18 cellular contexts compared by ENCODE assay signal in the genomic region with DNA sequence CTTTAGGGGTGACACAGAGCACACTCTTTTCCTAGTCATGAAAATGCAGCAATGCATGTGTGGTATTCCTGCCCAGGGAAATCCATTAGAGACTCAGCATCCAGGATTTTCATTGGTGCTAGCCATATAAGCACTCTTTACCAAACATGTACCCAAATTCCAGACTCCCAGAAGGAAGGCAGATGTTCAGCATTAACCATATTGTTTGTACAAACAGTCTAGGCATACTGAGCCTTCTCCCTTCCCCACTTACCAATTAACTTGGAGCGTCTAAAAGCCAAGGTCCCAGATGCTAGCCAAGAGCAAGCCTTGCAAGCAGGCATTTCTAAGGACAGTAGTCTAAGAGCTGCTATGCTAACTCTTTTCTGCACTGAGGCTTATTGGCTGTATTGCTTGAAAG. TPM values are rescaled to one million over a fixed set of nuclear protein-coding genes. Genes with fewer than 3 reads are reported as not detected.
DNase-seq lines count a peak whose midpoint lies in the region; ATAC-seq and TF ChIP-seq lines count a peak whose summit lies in the region.
"Had no signal": no experiment of that assay in that cellular context is flagged by ENCODE, and none has a peak within 500 bp of the region (broad histone marks: within the 10 kb centered on the region; RNA-seq: fewer than 3 reads in every experiment).

No MANE protein-coding gene starts in this region.

- H3K9me3 ChIP-seq in Karpas-422 (ENCODE audit: low read length): no peaks in the 10 kb centered on the region
- H3K9me3 ChIP-seq in esophagus muscularis mucosa: no peaks in the 10 kb centered on the region
- no peaks in the 10 kb centered on the region for H3K9me3 ChIP-seq in Caco-2
- H3K9me3 ChIP-seq: MG63 had no signal

- peaks cover 43 to 55% of the 10 kb centered on the region in 2 donors for H3K36me3 Mint-ChIP-seq in stimulated activated naive B cell treated with anti-CD40 and anti-IgM and Interleukin-4, amounts not matched to agents 10 μg/mL and 1 μg/mL and 100 μg/mL, for 72 hours
- peaks cover 97% of the 10 kb centered on the region for H3K36me3 Mint-ChIP-seq in Caco-2 (ENCODE audit: insufficient read depth, unreplicated experiment)

- no peak overlapping the region for H3K4me3 ChIP-seq in Karpas-422 (ENCODE audit: low read length)
- no peak overlapping the region for H3K4me3 ChIP-seq in esophagus muscularis mucosa
- H3K4me3 ChIP-seq in Caco-2 (ENCODE audit: low read depth, low read length): no peak overlapping the region
- H3K4me3 ChIP-seq: MG63 had no signal

- no peaks in the 10 kb centered on the region for H3K27me3 Mint-ChIP-seq in stimulated activated naive B cell treated with anti-CD40 and anti-IgM and Interleukin-4, amounts not matched to agents 10 μg/mL and 1 μg/mL and 100 μg/mL, for 72 hours
- no peaks in the 10 kb centered on the region for H3K27me3 Mint-ChIP-seq in Caco-2 (ENCODE audit: insufficient read depth, unreplicated experiment)

- peak overlapping the region; percentile 2 for H3K27ac Mint-ChIP-seq in stimulated activated naive B cell treated with anti-CD40 and anti-IgM and Interleukin-4, amounts not matched to agents 10 μg/mL and 1 μg/mL and 100 μg/mL, for 72 hours
- H3K27ac Mint-ChIP-seq in Caco-2 (ENCODE audit: unreplicated experiment): no peak overlapping the region

- H3K9ac ChIP-seq in Karpas-422 (ENCODE audit: low read length): no peak overlapping the region
- H3K9ac ChIP-seq: KMS-11 had no signal

- no peak for TF ChIP-seq EP300 in esophagus muscularis mucosa (IDR thresholded peaks at IDR 0.05)

- H3K36me3 ChIP-seq in Karpas-422 (ENCODE audit: insufficient read depth, low read length) (peaks cover 42% of the 10 kb centered on the region; the same call in 1 of the 2 replicates), esophagus muscularis mucosa (peaks cover 33 to 87% (median 72%) of the 10 kb centered on the region in 4 donors), Caco-2 (ENCODE audit: control insufficient read depth, insufficient read depth, low read length) (peaks cover 1% of the 10 kb centered on the region)

- peaks cover 3% of the 10 kb centered on the region; the same call in 1 of the 2 replicates for H4K20me1 ChIP-seq in Karpas-422 (ENCODE audit: insufficient read depth, low read depth, low read length)

- 78% methylated on average over 1 of the region's 1 CpG for whole genome bisulfite sequencing in esophagus muscularis mucosa

- DNase-seq in NCI-H82 (lab: John Stamatoyannopoulos, UW): peak; percentile 43
- DNase-seq in NCI-H82 treated with DMSO at 0.1 percent for 48 hours (lab: John Stamatoyannopoulos, UW; ENCODE audit: unreplicated experiment): no peak
- peak; percentile 34 for DNase-seq in Karpas-422
- DNase-seq in esophagus muscularis mucosa (ENCODE audit: extremely low spot score): peak; percentile 66
- DNase-seq in stimulated activated naive B cell treated with anti-CD40 and anti-IgM and Interleukin-4, amounts not matched to agents 10 μg/mL and 1 μg/mL and 100 μg/mL, for 72 hours: no peak
- DNase-seq in left cardiac atrium: no peak
- DNase-seq in Caco-2: no peak
- no peak for DNase-seq in NCI-H2107 (lab: John Stamatoyannopoulos, UW)
- DNase-seq: GOT3, MG63, NCI-H1105, NCI-H1694 treated with DMSO at 0.1 percent for 48 hours, NCI-H446 treated with DMSO at 0.1 percent for 48 hours, NCI-H774, SHP77 treated with DMSO at 0.1 percent for 48 hours had no signal

- H3K79me2 ChIP-seq in Karpas-422 (ENCODE audit: low read length): peaks cover 68% of the 10 kb centered on the region

- H2AFZ ChIP-seq in Karpas-422 (ENCODE audit: low read length): no peak overlapping the region

- ATAC-seq in stimulated activated naive B cell treated with anti-CD40 and anti-IgM and Interleukin-4, amounts not matched to agents 10 μg/mL and 1 μg/mL and 100 μg/mL, for 72 hours (replicated peaks): no peak
- ATAC-seq in left cardiac atrium: no peak

- CTCF ChIA-PET in Caco-2 (lab: Charles Lee): no interaction called here

- H3K4me1 Mint-ChIP-seq in stimulated activated naive B cell treated with anti-CD40 and anti-IgM and Interleukin-4, amounts not matched to agents 10 μg/mL and 1 μg/mL and 100 μg/mL, for 72 hours: peaks cover 8 to 13% of the 10 kb centered on the region in 2 donors
- no peaks in the 10 kb centered on the region for H3K4me1 Mint-ChIP-seq in Caco-2 (ENCODE audit: low read depth, unreplicated experiment)

- no peaks in the 10 kb centered on the region for H3K27me3 ChIP-seq in Karpas-422 (ENCODE audit: low read length)
- no peaks in the 10 kb centered on the region for H3K27me3 ChIP-seq in esophagus muscularis mucosa
- no peaks in the 10 kb centered on the region for H3K27me3 ChIP-seq in Caco-2 (replicated peaks; ENCODE audit: control insufficient read depth, insufficient read depth, low read length)
- H3K27me3 ChIP-seq: MG63 had no signal

- TF ChIP-seq CTCF in esophagus muscularis mucosa (IDR thresholded peaks at IDR 0.05) (no peak), Caco-2 (IDR thresholded peaks at IDR 0.05; ENCODE audit: insufficient read depth in 1 of 2, low read depth in 1 of 2, low read length in 1 of 2, severe bottlenecking in 1 of 2, unreplicated experiment in 1 of 2) (no peak)

- H3K27ac ChIP-seq in Karpas-422 (ENCODE audit: low read length): no peak overlapping the region
- no peak overlapping the region for H3K27ac ChIP-seq in esophagus muscularis mucosa (replicated peaks in 1 of 4)
- H3K27ac ChIP-seq: 22Rv1, C4-2B, KMS-11 had no signal

- POLR2A ChIA-PET in Caco-2 (lab: Charles Lee): no interaction called here

- no peak for TF ChIP-seq POLR2A in esophagus muscularis mucosa (IDR thresholded peaks at IDR 0.05; ENCODE audit: low read depth)

- H3K4me3 Mint-ChIP-seq in stimulated activated naive B cell treated with anti-CD40 and anti-IgM and Interleukin-4, amounts not matched to agents 10 μg/mL and 1 μg/mL and 100 μg/mL, for 72 hours: no peak overlapping the region
- no peak overlapping the region for H3K4me3 Mint-ChIP-seq in Caco-2 (ENCODE audit: unreplicated experiment)

- H3K4me1 ChIP-seq in Karpas-422 (ENCODE audit: low read length) (no peaks in the 10 kb centered on the region), esophagus muscularis mucosa (peaks cover 0 to 12% (median 4%) of the 10 kb centered on the region in 4 donors), Caco-2 (no peaks in the 10 kb centered on the region)

- H3K4me2 ChIP-seq in Karpas-422 (ENCODE audit: low read depth, low read length, poor library complexity, severe bottlenecking): no peak overlapping the region
- H3K4me2 ChIP-seq: KMS-11 had no signal

- BruUV-seq in Caco-2 (replicated peaks; lab: Mats Ljungman, UMichigan): no TSS peak

- no peaks in the 10 kb centered on the region for H3K9me3 Mint-ChIP-seq in stimulated activated naive B cell treated with anti-CD40 and anti-IgM and Interleukin-4, amounts not matched to agents 10 μg/mL and 1 μg/mL and 100 μg/mL, for 72 hours
- no peaks in the 10 kb centered on the region for H3K9me3 Mint-ChIP-seq in Caco-2 (ENCODE audit: unreplicated experiment)

- intact Hi-C loops in esophagus muscularis mucosa (cut with DNase I): no loop called here
- intact Hi-C loops in left cardiac atrium (cut with DNase I): no loop called here
- intact Hi-C loops in Caco-2 (cut with micrococcal nuclease; ENCODE audit: unreplicated experiment): no loop called here

- no peaks in the 10 kb centered on the region for H3K9me2 ChIP-seq in Karpas-422 (replicated peaks; ENCODE audit: insufficient read depth, low read length)

RNA-seq across cellular contexts. Expression of gene ZBED6, which starts 27.9 kb away (rescaled TPM):
- total RNA-seq in Karpas-422 (2014; rRNA removed; shearing (Covaris generic); ENCODE audit: low replicate concordance): 16.5 and 34.7 TPM in 2 replicates
- total RNA-seq in esophagus muscularis mucosa (10 to 100 TPM; 13.7 to 20.4 (median 15.0) TPM), left cardiac atrium (10 to 100 TPM; 18.2 to 23.6 TPM), Caco-2 (2022) (19.9 and 20.5 TPM in 2 replicates)

RNA-seq across cellular contexts. Expression of gene ZC3H11A, which starts 27.9 kb away (rescaled TPM):
- 95.2 and 117 TPM in 2 replicates for total RNA-seq in Karpas-422 (2014; rRNA removed; shearing (Covaris generic); ENCODE audit: low replicate concordance)
- total RNA-seq in esophagus muscularis mucosa: 10 to 100 TPM; 73.2 to 85.6 (median 81.3) TPM
- total RNA-seq in left cardiac atrium: 10 to 100 TPM; 43.3 to 59.1 TPM
- total RNA-seq in Caco-2 (2022): 66.7 and 71.1 TPM in 2 replicates

RNA-seq across cellular contexts. Expression of gene SNRPE, which starts 38.1 kb away (rescaled TPM):
- total RNA-seq in Karpas-422 (2014; rRNA removed; shearing (Covaris generic); ENCODE audit: low replicate concordance): 77.1 and 95.9 TPM in 2 replicates
- total RNA-seq in esophagus muscularis mucosa: 10 to 100 TPM; 19.0 to 45.7 (median 35.1) TPM
- total RNA-seq in left cardiac atrium: 10 to 100 TPM; 62.5 to 81.5 TPM
- total RNA-seq in Caco-2 (2022): 236 and 264 TPM in 2 replicates

RNA-seq across cellular contexts. Expression of gene LAX1, which starts 58.3 kb away (rescaled TPM):
- total RNA-seq in Karpas-422 (2014; rRNA removed; shearing (Covaris generic); ENCODE audit: low replicate concordance): not detected in 2 replicates
- total RNA-seq in esophagus muscularis mucosa (1 to 10 TPM in 2 of 4 donors, under 1 TPM in 2; 0.13 to 2.3 (median 0.97) TPM), left cardiac atrium (under 1 TPM; 0.26 to 0.50 TPM), Caco-2 (2022) (not detected in 2 replicates)

Comparison
In these comparisons a context has a peak if more than half of its experiments do, and no peak if none do; other contexts are left out.
1. DNase-seq: peak in NCI-H82 (single experiment), Karpas-422 (single experiment) and esophagus muscularis mucosa (single experiment); none in NCI-H82 treated with DMSO at 0.1 percent for 48 hours (single experiment), stimulated activated naive B cell treated with anti-CD40 and anti-IgM and Interleukin-4, amounts not matched to agents 10 μg/mL and 1 μg/mL and 100 μg/mL, for 72 hours (single experiment), left cardiac atrium (single experiment), Caco-2 (0 of 2) and NCI-H2107 (single experiment).